Comparison of ENCODE assay signal across 18 cellular contexts in the genomic region with DNA sequence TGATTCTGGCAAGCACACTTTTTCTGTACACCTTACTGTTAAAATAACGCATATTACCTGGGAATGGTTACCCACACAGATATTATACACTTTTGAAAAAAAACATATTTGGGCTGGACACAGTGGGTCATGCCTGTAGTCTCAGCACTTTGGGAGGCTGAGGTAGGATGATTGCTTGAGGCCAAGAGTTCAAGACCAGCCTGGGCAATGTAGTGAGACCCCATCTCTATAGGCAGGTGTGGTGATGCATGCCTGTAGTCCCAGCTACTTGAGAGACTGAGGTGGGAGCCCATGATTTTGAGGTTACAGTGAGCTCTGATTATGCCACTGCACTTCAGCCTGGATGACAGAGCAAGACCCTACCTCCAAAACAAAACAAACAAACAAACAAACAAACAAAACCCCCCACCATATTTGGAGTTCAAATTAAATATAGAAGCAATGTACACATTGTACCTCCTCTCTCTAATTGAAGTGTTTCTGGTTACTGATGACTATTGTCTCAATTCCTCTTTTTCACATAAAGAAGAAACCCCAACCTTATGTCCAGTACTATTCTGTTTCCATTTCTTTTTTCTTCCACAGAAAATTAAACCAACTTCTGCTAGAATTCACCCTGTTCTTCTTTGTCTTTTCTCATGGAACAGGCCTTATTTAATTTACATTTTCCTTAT.
A peak's percentile ranks its signal among the peaks of the same experiment; 100 is the strongest.
DNase-seq lines count a peak whose midpoint lies in the region; ATAC-seq and TF ChIP-seq lines count a peak whose summit lies in the region.
"Had no signal": no experiment of that assay in that cellular context is flagged by ENCODE, and none has a peak within 500 bp of the region (broad histone marks: within the 10 kb centered on the region; RNA-seq: fewer than 3 reads in every experiment).

No MANE protein-coding gene starts in this region.

- DNase-seq in gastrocnemius medialis, result no peak
- DNase-seq in NCI-H2196 treated with DMSO at 0.1 percent for 48 hours (lab: John Stamatoyannopoulos, UW; ENCODE audit: unreplicated experiment), result no peak
- no peak for DNase-seq in activated naive CD4-positive, alpha-beta T cell (lab: John Stamatoyannopoulos, UW)
- DNase-seq: activated CD4-positive, alpha-beta T cell treated with anti-CD3 and anti-CD28 coated beads, Interleukin-2, amount 10 ng/mL, durations not matched to agents 24 days and 14 days; activated naive CD8-positive, alpha-beta T cell treated with anti-CD3 and anti-CD28 coated beads, Interleukin-2, amount 50 U/mL, for 24 hours; activated T-cell treated with anti-CD3 and anti-CD28 coated beads, Interleukin-2, amount 50 U/mL, for 24 hours; DMS153; endodermal cell; HCEC 1CT; KG1; left lung; posterior cingulate gyrus; SIG-M5; T-helper 9 cell had no signal

- H3K4me3 ChIP-seq in gastrocnemius medialis, result no peak overlapping the region
- H3K4me3 ChIP-seq: left lung had no signal

- peak overlapping the region in 3 of 4 donors; percentile 32 to 71 (median 54) for H3K27ac ChIP-seq in gastrocnemius medialis
- H3K27ac ChIP-seq: left lung had no signal

- TF ChIP-seq CTCF in gastrocnemius medialis (IDR thresholded peaks at IDR 0.05 in 4 of 5, conservative IDR thresholded peaks at IDR 0.05 in 1 of 5), result no peak

- ATAC-seq in GM18868 (IDR thresholded peaks at IDR 0.05; ENCODE audit: unreplicated experiment) (peak; percentile 79), GM21737 (IDR thresholded peaks at IDR 0.05; ENCODE audit: unreplicated experiment) (peak; percentile 69), HG03196 (IDR thresholded peaks at IDR 0.05; ENCODE audit: unreplicated experiment) (peak; percentile 60), gastrocnemius medialis (no peak), HG03159 (IDR thresholded peaks at IDR 0.05; ENCODE audit: unreplicated experiment) (no peak)
- ATAC-seq: activated naive CD8-positive, alpha-beta T cell treated with anti-CD3 and anti-CD28 coated beads, Interleukin-2, amount 50 U/mL, for 24 hours; left lung had no signal

- in situ Hi-C loops in gastrocnemius medialis (cut with MboI; ENCODE audit: low sequenced_read_pairs in 4 of 4), result loop anchor here in 1 of 4 donors (25.0 kb wide), 1 partner anchor 335 kb away; no protein-coding TSS in a partner anchor

- peaks cover 10 to 19% of the 10 kb centered on the region in 2 donors for H3K4me1 ChIP-seq in gastrocnemius medialis
- H3K4me1 ChIP-seq: left lung had no signal

- no peaks in the 10 kb centered on the region for H3K36me3 ChIP-seq in gastrocnemius medialis
- H3K36me3 ChIP-seq: left lung had no signal

- no peak for TF ChIP-seq POLR2A in gastrocnemius medialis (IDR thresholded peaks at IDR 0.05)

- H3K27me3 ChIP-seq in gastrocnemius medialis, result no peaks in the 10 kb centered on the region
- H3K27me3 ChIP-seq: left lung had no signal

- H3K9me3 ChIP-seq in gastrocnemius medialis, result no peaks in the 10 kb centered on the region
- H3K9me3 ChIP-seq: left lung had no signal

- intact Hi-C loops in gastrocnemius medialis (cut with DNase I; ENCODE audit: low total_unique reads), result no loop called here

Comparison
In these comparisons a context has a peak if more than half of its experiments do, and no peak if none do; other contexts are left out.
1. ATAC-seq: peak in GM18868 (single experiment), GM21737 (single experiment) and HG03196 (single experiment); none in gastrocnemius medialis (0 of 2) and HG03159 (single experiment).